Comparison of ENCODE assay signal across 15 cellular contexts in the genomic region with DNA sequence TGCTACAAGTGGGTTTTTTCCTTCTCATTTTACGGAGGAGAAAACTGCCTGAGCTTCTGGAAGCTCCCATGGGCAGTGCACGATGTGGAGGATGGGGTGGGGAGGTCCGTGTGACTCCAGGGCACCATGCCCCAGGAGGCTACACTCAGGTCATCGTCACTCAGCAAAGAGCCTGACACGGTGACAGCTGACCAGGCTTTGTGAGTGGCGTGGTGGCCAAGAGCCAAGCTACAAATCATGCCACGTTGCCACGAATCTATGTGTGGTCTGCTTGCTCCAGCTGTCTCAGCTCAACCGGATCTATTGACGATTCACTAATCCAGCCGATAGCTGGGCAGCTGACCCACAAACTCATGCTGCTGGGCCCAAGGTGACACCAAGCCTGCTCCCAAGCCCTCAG. TPM values are rescaled to one million over a fixed set of nuclear protein-coding genes. Genes with fewer than 3 reads are reported as not detected.
"Had no signal": no experiment of that assay in that cellular context is flagged by ENCODE, and none has a peak within 500 bp of the region (broad histone marks: within the 10 kb centered on the region; RNA-seq: fewer than 3 reads in every experiment).

No MANE protein-coding gene starts in this region.

- H3K36me3 ChIP-seq: tibial artery had no signal

- H3K4me3 ChIP-seq: body of pancreas, mucosa of descending colon, tibial artery had no signal

- H3K27me3 Mint-ChIP-seq: activated naive CD4-positive, alpha-beta T cell treated with anti-CD3 and anti-CD28 coated beads, Interleukin-2, amount 50 U/mL, for 24 hours; activated T-cell treated with anti-CD3 and anti-CD28 coated beads, Interleukin-2, amount 50 U/mL, for 24 hours had no signal

- DNase-seq: activated effector memory CD4-positive, alpha-beta T cell treated with Interleukin-2 at 50 U/mL for 16 hours; activated T-cell treated with anti-CD3 and anti-CD28 coated beads, Interleukin-2, amount 50 U/mL, for 24 hours; body of pancreas; dermis blood vessel endothelial cell; erythroblast; mucosa of descending colon; nephron progenitor cell; stimulated activated CD4-positive, alpha-beta T cell treated with anti-CD3 and anti-CD28 coated beads, Interleukin-15, amount 100 ng/mL, for 24 hours; T-helper 2 cell; tibial artery had no signal

- H3K27ac ChIP-seq: body of pancreas had no signal

- H3K4me3 Mint-ChIP-seq: activated CD8-positive, alpha-beta memory T cell treated with anti-CD3 and anti-CD28 coated beads, Interleukin-2, amount 10 ng/mL, durations not matched to agents 7 days and 5 days; activated naive CD4-positive, alpha-beta T cell treated with anti-CD3 and anti-CD28 coated beads, Interleukin-2, amount 50 U/mL, for 24 hours; activated T-cell treated with anti-CD3 and anti-CD28 coated beads, Interleukin-2, amount 50 U/mL, for 24 hours; nephron progenitor cell had no signal

- H3K4me1 ChIP-seq: body of pancreas had no signal

- H3K36me3 Mint-ChIP-seq: activated naive CD4-positive, alpha-beta T cell treated with anti-CD3 and anti-CD28 coated beads, Interleukin-2, amount 50 U/mL, for 24 hours had no signal

- H3K27me3 ChIP-seq: body of pancreas, tibial artery had no signal

- H3K27ac Mint-ChIP-seq: activated CD8-positive, alpha-beta memory T cell treated with anti-CD3 and anti-CD28 coated beads, Interleukin-2, amount 10 ng/mL, durations not matched to agents 7 days and 5 days; activated naive CD4-positive, alpha-beta T cell treated with anti-CD3 and anti-CD28 coated beads, Interleukin-2, amount 50 U/mL, for 24 hours; activated T-cell treated with anti-CD3 and anti-CD28 coated beads, Interleukin-2, amount 50 U/mL, for 24 hours; nephron progenitor cell had no signal

- H3K9me3 ChIP-seq: body of pancreas, mucosa of descending colon, tibial artery had no signal

- ATAC-seq: activated CD8-positive, alpha-beta memory T cell treated with anti-CD3 and anti-CD28 coated beads, Interleukin-2, amount 10 ng/mL, durations not matched to agents 7 days and 5 days; body of pancreas; mucosa of descending colon had no signal

RNA-seq across cellular contexts. Expression of a gene that starts 27.6 kb away (rescaled TPM):
- total RNA-seq: activated CD8-positive, alpha-beta memory T cell treated with anti-CD3 and anti-CD28 coated beads, Interleukin-2, amount 10 ng/mL, durations not matched to agents 7 days and 5 days; dermis blood vessel endothelial cell; glomerular endothelial cell; lung microvascular endothelial cell; osteoblast had no signal
